ENCODE assay signal across 8 cellular contexts in genomic region chr9:136339173-136339957, GRCh38. TPM values are rescaled to one million over a fixed set of nuclear protein-coding genes. Genes with fewer than 3 reads are reported as not detected.
DNase-seq lines count a peak whose midpoint lies in the region; ATAC-seq and TF ChIP-seq lines count a peak whose summit lies in the region.

No MANE protein-coding gene starts in this region.

- no peak for TF ChIP-seq POLR2A in upper lobe of left lung (IDR thresholded peaks at IDR 0.05)

- no peaks in the 10 kb centered on the region for H3K27me3 ChIP-seq in CD8-positive, alpha-beta T cell (ENCODE audit: insufficient read depth, low read length)
- H3K27me3 ChIP-seq in Panc1 (ENCODE audit: control insufficient read depth, insufficient read depth, low read length) = no peaks in the 10 kb centered on the region
- no peaks in the 10 kb centered on the region for H3K27me3 ChIP-seq in left lung
- H3K27me3 ChIP-seq in upper lobe of left lung = no peaks in the 10 kb centered on the region

- DNase-seq in CD8-positive, alpha-beta T cell = peak in 3 of 7 experiments; percentile 28 to 61 (median 43)
- DNase-seq in GM19240 (ENCODE audit: insufficient read length, low spot score) (peak; percentile 67), Panc1 (ENCODE audit: low read depth, low spot score) (peak; percentile 32), chondrocyte (ENCODE audit: low spot score) (no peak), left lung (peak; percentile 69 to 95), upper lobe of left lung (peak; percentile 76 to 96)

- in situ Hi-C loops in Panc1 (cut with HindIII; ENCODE audit: low pct_unique_long_range_greater_than_20kb, low sequenced_read_pairs) = no loop called here

- H3K4me1 ChIP-seq in CD8-positive, alpha-beta T cell (ENCODE audit: insufficient read depth, low read length) = no peaks in the 10 kb centered on the region
- H3K4me1 ChIP-seq in Panc1 (ENCODE audit: control insufficient read depth, insufficient read depth, low read length) = no peaks in the 10 kb centered on the region; the same call in 1 of the 2 replicates
- peaks cover 6 to 18% of the 10 kb centered on the region in 2 donors for H3K4me1 ChIP-seq in left lung
- peaks cover 17 to 28% (median 17%) of the 10 kb centered on the region in 4 donors for H3K4me1 ChIP-seq in upper lobe of left lung

- no peak overlapping the region for H3K27ac Mint-ChIP-seq in CD8-positive, alpha-beta T cell
- H3K27ac Mint-ChIP-seq in chondrocyte (ENCODE audit: unreplicated experiment) = no peak overlapping the region

- H3K36me3 ChIP-seq in CD8-positive, alpha-beta T cell (ENCODE audit: insufficient read depth, low read length) = no peaks in the 10 kb centered on the region
- H3K36me3 ChIP-seq in Panc1 (ENCODE audit: control insufficient read depth, insufficient read depth, low read length) = no peaks in the 10 kb centered on the region
- peaks cover 0 to 24% of the 10 kb centered on the region in 2 donors for H3K36me3 ChIP-seq in left lung
- H3K36me3 ChIP-seq in upper lobe of left lung = peaks cover 0 to 25% (median 8%) of the 10 kb centered on the region in 4 donors

- no peaks in the 10 kb centered on the region for H3K4me1 Mint-ChIP-seq in CD8-positive, alpha-beta T cell (ENCODE audit: low read depth)
- H3K4me1 Mint-ChIP-seq in chondrocyte (ENCODE audit: low read depth) = peaks cover 6% of the 10 kb centered on the region

- H3K27me3 Mint-ChIP-seq in CD8-positive, alpha-beta T cell (ENCODE audit: low read depth) = no peaks in the 10 kb centered on the region
- H3K27me3 Mint-ChIP-seq in chondrocyte (ENCODE audit: low read depth) = no peaks in the 10 kb centered on the region

- BruUV-seq in Panc1 (replicated peaks; lab: Mats Ljungman, UMichigan) = no TSS peak

- TF ChIP-seq EP300 in upper lobe of left lung (IDR thresholded peaks at IDR 0.05) = no peak

- H3K27ac ChIP-seq in CD8-positive, alpha-beta T cell (ENCODE audit: low read depth, low read length) = no peak overlapping the region
- H3K27ac ChIP-seq in Panc1 (ENCODE audit: low read length) (no peak overlapping the region), left lung (no peak overlapping the region), upper lobe of left lung (peak overlapping the region in 1 of 4 donors; percentile 13)

- no peak overlapping the region for H3K4me3 Mint-ChIP-seq in CD8-positive, alpha-beta T cell
- no peak overlapping the region for H3K4me3 Mint-ChIP-seq in chondrocyte (ENCODE audit: unreplicated experiment)

- no peaks in the 10 kb centered on the region for H3K9me3 Mint-ChIP-seq in CD8-positive, alpha-beta T cell
- no peaks in the 10 kb centered on the region for H3K9me3 Mint-ChIP-seq in chondrocyte (ENCODE audit: low read depth)

- CTCF ChIA-PET in CD8-positive, alpha-beta T cell (lab: Charles Lee) = no interaction called here
- CTCF ChIA-PET in Panc1 (lab: Charles Lee) = interaction anchor here (0.6 to 1.0 kb wide), 2 partner anchors 24 to 61 kb away, joined by 3 read pairs; no protein-coding TSS in a partner anchor

- WGBS in upper lobe of left lung, 2 donors = 54 to 66% methylated on average over 19 to 27 of the region's 32 CpGs

- intact Hi-C loops in CD8-positive, alpha-beta T cell (cut with DNase I, micrococcal nuclease) = loop anchor here in 1 of 2 experiments (2.0 kb wide), 1 partner anchor 61 kb away; the partner anchor contains the start of gene SNAPC4
- intact Hi-C loops in Panc1 (cut with micrococcal nuclease; ENCODE audit: unreplicated experiment) = no loop called here
- intact Hi-C loops in left lung (cut with DNase I) = no loop called here

- no peak overlapping the region for H3K4me3 ChIP-seq in CD8-positive, alpha-beta T cell (ENCODE audit: low read depth, low read length)
- H3K4me3 ChIP-seq in Panc1 (ENCODE audit: low read depth in 2 of 2, low read length in 2 of 2) (no peak overlapping the region), left lung (no peak overlapping the region), upper lobe of left lung (no peak overlapping the region)

- TF ChIP-seq CTCF in CD8-positive, alpha-beta T cell (IDR thresholded peaks at IDR 0.05) = peak; percentile 33
- TF ChIP-seq CTCF in Panc1 (IDR thresholded peaks at IDR 0.05) (peak; percentile 96), chondrocyte (IDR thresholded peaks at IDR 0.05) (peak; percentile 87), left lung (IDR thresholded peaks at IDR 0.05) (peak; percentile 74 to 89), upper lobe of left lung (IDR thresholded peaks at IDR 0.05) (peak; percentile 73 to 93 (median 86))

- no peaks in the 10 kb centered on the region for H3K36me3 Mint-ChIP-seq in CD8-positive, alpha-beta T cell
- peaks cover 5% of the 10 kb centered on the region for H3K36me3 Mint-ChIP-seq in chondrocyte (ENCODE audit: low read depth)

- POLR2A ChIA-PET in CD8-positive, alpha-beta T cell (lab: Charles Lee) = no interaction called here
- POLR2A ChIA-PET in Panc1 (lab: Charles Lee) = no interaction called here

- no peak for ATAC-seq in CD8-positive, alpha-beta T cell
- ATAC-seq in Panc1 (peak; percentile 85), left lung (peak; percentile 70), upper lobe of left lung (ENCODE audit: low FRiP score in 2 of 2) (peak; percentile 64 to 67), GM21619 (IDR thresholded peaks at IDR 0.05; ENCODE audit: unreplicated experiment) (no peak), HG02938 (IDR thresholded peaks at IDR 0.05; ENCODE audit: unreplicated experiment) (no peak)

- no peaks in the 10 kb centered on the region for H3K9me3 ChIP-seq in CD8-positive, alpha-beta T cell (ENCODE audit: low read length)
- H3K9me3 ChIP-seq in Panc1 (ENCODE audit: control insufficient read depth, insufficient read depth, low read depth, low read length) = no peaks in the 10 kb centered on the region
- no peaks in the 10 kb centered on the region for H3K9me3 ChIP-seq in left lung
- no peaks in the 10 kb centered on the region for H3K9me3 ChIP-seq in upper lobe of left lung

RNA-seq across cellular contexts. Expression of gene GPSM1, which starts 12.0 kb away (rescaled TPM):
- 1 to 10 TPM; 5.4 to 6.6 TPM for total RNA-seq in CD8-positive, alpha-beta T cell
- total RNA-seq in Panc1 (2021; ENCODE audit: unreplicated experiment) (14.2 TPM), chondrocyte (25.3 to 43.5 TPM (median 40.0 TPM) in 3 replicates), left lung (10 to 100 TPM; 21.7 to 22.4 TPM), upper lobe of left lung (10 to 100 TPM; 10.0 to 78.6 (median 24.2) TPM)
- polyA plus RNA-seq in Panc1 (2012; ENCODE audit: insufficient read length) = 23.8 TPM

RNA-seq across cellular contexts. Expression of gene DNLZ, which starts 24.2 kb away (rescaled TPM):
- total RNA-seq in CD8-positive, alpha-beta T cell = 10 to 100 TPM; 21.0 to 22.1 TPM
- 26.5 TPM for total RNA-seq in Panc1 (2021; ENCODE audit: unreplicated experiment)
- 37.5 TPM for polyA plus RNA-seq in Panc1 (2012; ENCODE audit: insufficient read length)
- 16.4 to 19.9 TPM (median 17.7 TPM) in 3 replicates for total RNA-seq in chondrocyte
- 10 to 100 TPM; 12.0 to 17.5 TPM for total RNA-seq in left lung
- total RNA-seq in upper lobe of left lung = 10 to 100 TPM in 5 of 6 donors, 1 to 10 TPM in 1; 5.2 to 35.9 (median 19.4) TPM

RNA-seq across cellular contexts. Expression of gene CARD9, which starts 34.1 kb away (rescaled TPM):
- total RNA-seq in CD8-positive, alpha-beta T cell = under 1 TPM; 0.14 to 0.31 TPM
- 1.7 TPM for total RNA-seq in Panc1 (2021; ENCODE audit: unreplicated experiment)
- polyA plus RNA-seq in Panc1 (2012; ENCODE audit: insufficient read length) = 1.1 TPM
- 0.22 to 2.4 TPM (median 1.9 TPM) in 3 replicates for total RNA-seq in chondrocyte
- total RNA-seq in left lung = 10 to 100 TPM in 1 of 2 donors, 1 to 10 TPM in 1; 6.6 to 11.1 TPM
- total RNA-seq in upper lobe of left lung = 10 to 100 TPM in 5 of 6 donors, 1 to 10 TPM in 1; 3.5 to 30.4 (median 16.8) TPM

RNA-seq across cellular contexts. Expression of gene CCDC187, which starts 35.5 kb away (rescaled TPM):
- under 1 TPM; 0.03 to 0.11 TPM for total RNA-seq in CD8-positive, alpha-beta T cell
- not detected for total RNA-seq in Panc1 (2021; ENCODE audit: unreplicated experiment)
- polyA plus RNA-seq in Panc1 (2012; ENCODE audit: insufficient read length) = not detected
- total RNA-seq in chondrocyte = not detected in 3 replicates
- 1 to 10 TPM in 1 of 2 donors, under 1 TPM in 1; 0.47 to 2.6 TPM for total RNA-seq in left lung
- 10 to 100 TPM in 3 of 6 donors, 1 to 10 TPM in 2, under 1 TPM in 1; 0.17 to 22.3 (median 10.0) TPM for total RNA-seq in upper lobe of left lung

Comparison
In these comparisons a context has a peak if more than half of its experiments do, and no peak if none do; other contexts are left out.
1. ATAC-seq: peak in Panc1 (single experiment), left lung (single experiment) and upper lobe of left lung (2 of 2); none in CD8-positive, alpha-beta T cell (single experiment), GM21619 (single experiment) and HG02938 (single experiment).
2. CTCF ChIP-seq: peak in every context shown above with its lines; median percentile 96 in Panc1; 87 in chondrocyte; 86 in upper lobe of left lung; 82 in left lung; 33 in CD8-positive, alpha-beta T cell.